In the genomic region with DNA sequence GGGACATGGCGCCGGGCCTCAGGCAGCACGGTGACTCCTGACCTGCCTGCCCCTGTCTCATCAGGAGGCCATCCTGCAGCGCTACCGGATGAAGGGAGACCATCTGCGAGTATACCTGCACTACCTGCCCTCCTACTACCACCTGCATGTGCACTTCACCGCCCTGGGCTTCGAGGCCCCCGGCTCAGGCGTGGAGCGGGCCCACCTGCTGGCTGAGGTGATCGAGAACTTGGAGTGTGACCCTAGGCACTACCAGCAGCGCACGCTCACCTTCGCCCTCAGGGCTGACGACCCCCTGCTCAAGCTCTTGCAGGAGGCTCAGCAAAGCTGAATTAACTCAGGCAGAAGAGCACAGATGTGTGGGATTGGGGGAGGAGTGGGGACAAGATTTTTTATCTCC, we compare ENCODE assay signal across 12 cellular contexts. TPM values are rescaled to one million over a fixed set of nuclear protein-coding genes. Genes with fewer than 3 reads are reported as not detected.
DNase-seq lines count a peak whose midpoint lies in the region; ATAC-seq and TF ChIP-seq lines count a peak whose summit lies in the region.
"Had no signal": no experiment of that assay in that cellular context is flagged by ENCODE, and none has a peak within 500 bp of the region (broad histone marks: within the 10 kb centered on the region; RNA-seq: fewer than 3 reads in every experiment).

No MANE protein-coding gene starts in this region.

- H3K27me3 ChIP-seq in lung (ENCODE audit: control insufficient read depth, insufficient read depth) (no peaks in the 10 kb centered on the region), upper lobe of left lung (no peaks in the 10 kb centered on the region)
- H3K27me3 ChIP-seq: MG63 had no signal

- peak overlapping the region; percentile 29 for H3K27ac ChIP-seq in cingulate gyrus (ENCODE audit: low read depth, low read length)
- peak overlapping the region; percentile 5 to 71 for H3K27ac ChIP-seq in lung (ENCODE audit: low read depth in 1 of 2, low read length in 1 of 2)
- peak overlapping the region; percentile 77 to 86 (median 80) for H3K27ac ChIP-seq in upper lobe of left lung

- peaks cover 34% of the 10 kb centered on the region for H3K4me1 Mint-ChIP-seq in activated CD4-positive, alpha-beta T cell treated with anti-CD3 and anti-CD28 coated beads, Interleukin-2, amount 10 ng/mL, durations not matched to agents 24 days and 14 days
- peaks cover 22% of the 10 kb centered on the region for H3K4me1 Mint-ChIP-seq in activated CD4-positive, alpha-beta T cell treated with anti-CD3 and anti-CD28 coated beads, Interleukin-2, amount 10 ng/mL, durations not matched to agents 7 days and 5 days

- TF ChIP-seq EP300 in upper lobe of left lung (IDR thresholded peaks at IDR 0.05), result no peak

- CTCF ChIA-PET in activated CD4-positive, alpha-beta T cell treated with anti-CD3 and anti-CD28 coated beads, Interleukin-2, amount 10 ng/mL, durations not matched to agents 7 days and 5 days (lab: Charles Lee), result interaction anchor here (0.7 to 1.6 kb wide), 3 partner anchors 9 to 551 kb away, joined by 3 to 4 read pairs (median 3); no protein-coding TSS in a partner anchor

- H3K9me3 Mint-ChIP-seq in activated CD4-positive, alpha-beta T cell treated with anti-CD3 and anti-CD28 coated beads, Interleukin-2, amount 10 ng/mL, durations not matched to agents 24 days and 14 days, result no peaks in the 10 kb centered on the region
- H3K9me3 Mint-ChIP-seq in activated CD4-positive, alpha-beta T cell treated with anti-CD3 and anti-CD28 coated beads, Interleukin-2, amount 10 ng/mL, durations not matched to agents 7 days and 5 days, result no peaks in the 10 kb centered on the region

- WGBS in lung, 2 donors, result 95 to 97% methylated on average over 16 of the region's 16 CpGs
- WGBS in upper lobe of left lung, 2 donors, result 92 to 95% methylated on average over 12 to 16 of the region's 16 CpGs

- no peak for ATAC-seq in lung (ENCODE audit: insufficient read depth, low FRiP score)
- no peak for ATAC-seq in upper lobe of left lung (ENCODE audit: low FRiP score in 2 of 2)
- ATAC-seq in SK-N-SH treated with all-trans-retinoic acid at 6 μM for 48 hours, result no peak
- no peak for ATAC-seq in HG02938 (IDR thresholded peaks at IDR 0.05; ENCODE audit: unreplicated experiment)
- ATAC-seq: Panc1 had no signal

- no peak overlapping the region for H3K4me3 Mint-ChIP-seq in activated CD4-positive, alpha-beta T cell treated with anti-CD3 and anti-CD28 coated beads, Interleukin-2, amount 10 ng/mL, durations not matched to agents 24 days and 14 days
- H3K4me3 Mint-ChIP-seq in activated CD4-positive, alpha-beta T cell treated with anti-CD3 and anti-CD28 coated beads, Interleukin-2, amount 10 ng/mL, durations not matched to agents 7 days and 5 days, result no peak overlapping the region

- H3K4me1 ChIP-seq in lung (ENCODE audit: control insufficient read depth in 2 of 2, insufficient read depth in 2 of 2, low read length in 2 of 2) (peaks cover 8 to 26% of the 10 kb centered on the region in 2 donors), upper lobe of left lung (peaks cover 8 to 23% (median 16%) of the 10 kb centered on the region in 4 donors)

- no peaks in the 10 kb centered on the region for H3K9me3 ChIP-seq in lung (ENCODE audit: control insufficient read depth in 2 of 2, insufficient read depth in 1 of 2, low read length in 1 of 2)
- H3K9me3 ChIP-seq in upper lobe of left lung, result no peaks in the 10 kb centered on the region
- H3K9me3 ChIP-seq: MG63 had no signal

- POLR2A ChIA-PET in activated CD4-positive, alpha-beta T cell treated with anti-CD3 and anti-CD28 coated beads, Interleukin-2, amount 10 ng/mL, durations not matched to agents 7 days and 5 days (lab: Charles Lee), result no interaction called here

- peaks cover 0 to 11% of the 10 kb centered on the region in 2 donors for H3K36me3 ChIP-seq in lung (ENCODE audit: control insufficient read depth in 2 of 2, insufficient read depth in 2 of 2, low read length in 2 of 2)
- H3K36me3 ChIP-seq in upper lobe of left lung, result peaks cover 3 to 56% (median 18%) of the 10 kb centered on the region in 4 donors

- H3K4me3 ChIP-seq in lung (no peak overlapping the region), upper lobe of left lung (no peak overlapping the region)
- H3K4me3 ChIP-seq: MG63 had no signal

- DNase-seq in activated CD4-positive, alpha-beta T cell treated with anti-CD3 and anti-CD28 coated beads, Interleukin-2, amount 10 ng/mL, durations not matched to agents 24 days and 14 days, result no peak
- DNase-seq in activated CD4-positive, alpha-beta T cell treated with anti-CD3 and anti-CD28 coated beads, Interleukin-2, amount 10 ng/mL, durations not matched to agents 7 days and 5 days, result no peak
- DNase-seq in lung (ENCODE audit: low spot score), result no peak
- DNase-seq in upper lobe of left lung, result no peak
- DNase-seq in midbrain (lab: John Stamatoyannopoulos, UW), result no peak
- DNase-seq: ACHN, DMS153, MG63 had no signal

- intact Hi-C loops in activated CD4-positive, alpha-beta T cell treated with anti-CD3 and anti-CD28 coated beads, Interleukin-2, amount 10 ng/mL, durations not matched to agents 24 days and 14 days (cut with micrococcal nuclease), result no loop called here

- H3K27ac Mint-ChIP-seq in activated CD4-positive, alpha-beta T cell treated with anti-CD3 and anti-CD28 coated beads, Interleukin-2, amount 10 ng/mL, durations not matched to agents 24 days and 14 days, result peak overlapping the region; percentile 45
- no peak overlapping the region for H3K27ac Mint-ChIP-seq in activated CD4-positive, alpha-beta T cell treated with anti-CD3 and anti-CD28 coated beads, Interleukin-2, amount 10 ng/mL, durations not matched to agents 7 days and 5 days

- TF ChIP-seq POLR2A in upper lobe of left lung (IDR thresholded peaks at IDR 0.05), result no peak

- peaks cover 30% of the 10 kb centered on the region for H3K36me3 Mint-ChIP-seq in activated CD4-positive, alpha-beta T cell treated with anti-CD3 and anti-CD28 coated beads, Interleukin-2, amount 10 ng/mL, durations not matched to agents 24 days and 14 days (ENCODE audit: low read depth)
- peaks cover 20% of the 10 kb centered on the region for H3K36me3 Mint-ChIP-seq in activated CD4-positive, alpha-beta T cell treated with anti-CD3 and anti-CD28 coated beads, Interleukin-2, amount 10 ng/mL, durations not matched to agents 7 days and 5 days (ENCODE audit: low read depth)

- TF ChIP-seq CTCF in lung (IDR thresholded peaks at IDR 0.05; ENCODE audit: control extremely low read depth, extremely low read depth) (no peak), upper lobe of left lung (IDR thresholded peaks at IDR 0.05) (no peak)

- no peaks in the 10 kb centered on the region for H3K27me3 Mint-ChIP-seq in activated CD4-positive, alpha-beta T cell treated with anti-CD3 and anti-CD28 coated beads, Interleukin-2, amount 10 ng/mL, durations not matched to agents 24 days and 14 days
- H3K27me3 Mint-ChIP-seq in activated CD4-positive, alpha-beta T cell treated with anti-CD3 and anti-CD28 coated beads, Interleukin-2, amount 10 ng/mL, durations not matched to agents 7 days and 5 days, result no peaks in the 10 kb centered on the region

TF ChIP-seq in SK-N-SH treated with all-trans-retinoic acid at 6 μM for 48 hours, 23 proteins besides CTCF, POLR2A, EP300 and RAD21:
- TF ChIP-seq CSDC2 (CRISPR knock-in tag; IDR thresholded peaks at IDR 0.05), result no peak
- TF ChIP-seq, protein P1, sequence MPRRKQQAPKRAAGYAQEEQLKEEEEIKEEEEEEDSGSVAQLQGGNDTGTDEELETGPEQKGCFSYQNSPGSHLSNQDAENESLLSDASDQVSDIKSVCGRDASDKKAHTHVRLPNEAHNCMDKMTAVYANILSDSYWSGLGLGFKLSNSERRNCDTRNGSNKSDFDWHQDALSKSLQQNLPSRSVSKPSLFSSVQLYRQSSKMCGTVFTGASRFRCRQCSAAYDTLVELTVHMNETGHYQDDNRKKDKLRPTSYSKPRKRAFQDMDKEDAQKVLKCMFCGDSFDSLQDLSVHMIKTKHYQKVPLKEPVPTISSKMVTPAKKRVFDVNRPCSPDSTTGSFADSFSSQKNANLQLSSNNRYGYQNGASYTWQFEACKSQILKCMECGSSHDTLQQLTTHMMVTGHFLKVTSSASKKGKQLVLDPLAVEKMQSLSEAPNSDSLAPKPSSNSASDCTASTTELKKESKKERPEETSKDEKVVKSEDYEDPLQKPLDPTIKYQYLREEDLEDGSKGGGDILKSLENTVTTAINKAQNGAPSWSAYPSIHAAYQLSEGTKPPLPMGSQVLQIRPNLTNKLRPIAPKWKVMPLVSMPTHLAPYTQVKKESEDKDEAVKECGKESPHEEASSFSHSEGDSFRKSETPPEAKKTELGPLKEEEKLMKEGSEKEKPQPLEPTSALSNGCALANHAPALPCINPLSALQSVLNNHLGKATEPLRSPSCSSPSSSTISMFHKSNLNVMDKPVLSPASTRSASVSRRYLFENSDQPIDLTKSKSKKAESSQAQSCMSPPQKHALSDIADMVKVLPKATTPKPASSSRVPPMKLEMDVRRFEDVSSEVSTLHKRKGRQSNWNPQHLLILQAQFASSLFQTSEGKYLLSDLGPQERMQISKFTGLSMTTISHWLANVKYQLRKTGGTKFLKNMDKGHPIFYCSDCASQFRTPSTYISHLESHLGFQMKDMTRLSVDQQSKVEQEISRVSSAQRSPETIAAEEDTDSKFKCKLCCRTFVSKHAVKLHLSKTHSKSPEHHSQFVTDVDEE (CRISPR knock-in tag; IDR thresholded peaks at IDR 0.05), result no peak
- no peak for TF ChIP-seq TOX (CRISPR knock-in tag; IDR thresholded peaks at IDR 0.05; ENCODE audit: borderline replicate concordance)
- no peak for TF ChIP-seq TCF4 (CRISPR knock-in tag; IDR thresholded peaks at IDR 0.05; ENCODE audit: borderline replicate concordance)
- no peak for TF ChIP-seq ESRRG (CRISPR knock-in tag; IDR thresholded peaks at IDR 0.05)
- TF ChIP-seq GLIS3 (CRISPR knock-in tag; IDR thresholded peaks at IDR 0.05), result no peak
- TF ChIP-seq ZNF70 (CRISPR knock-in tag; IDR thresholded peaks at IDR 0.05), result no peak
- TF ChIP-seq ZNF8 (CRISPR knock-in tag; IDR thresholded peaks at IDR 0.05), result no peak

RNA-seq across cellular contexts. Expression of a gene that starts 10.2 kb away (rescaled TPM):
- 12.3 and 13.3 TPM in 2 replicates for total RNA-seq in activated CD4-positive, alpha-beta T cell treated with anti-CD3 and anti-CD28 coated beads, Interleukin-2, amount 10 ng/mL, durations not matched to agents 24 days and 14 days
- 1 to 10 TPM; 7.5 to 7.6 TPM for total RNA-seq in activated CD4-positive, alpha-beta T cell treated with anti-CD3 and anti-CD28 coated beads, Interleukin-2, amount 10 ng/mL, durations not matched to agents 7 days and 5 days
- total RNA-seq in lung (10 to 100 TPM; 31.5 to 31.9 TPM), upper lobe of left lung (10 to 100 TPM; 20.6 to 47.9 (median 34.0) TPM)
- polyA plus RNA-seq in lung, result 10 to 100 TPM; 23.6 to 38.3 TPM

RNA-seq across cellular contexts. Expression of a gene that starts 41.4 kb away (rescaled TPM):
- total RNA-seq in activated CD4-positive, alpha-beta T cell treated with anti-CD3 and anti-CD28 coated beads, Interleukin-2, amount 10 ng/mL, durations not matched to agents 24 days and 14 days, result 36.0 and 40.2 TPM in 2 replicates
- total RNA-seq in activated CD4-positive, alpha-beta T cell treated with anti-CD3 and anti-CD28 coated beads, Interleukin-2, amount 10 ng/mL, durations not matched to agents 7 days and 5 days, result 10 to 100 TPM; 33.1 to 33.5 TPM
- total RNA-seq in lung (10 to 100 TPM; 10.7 to 20.4 TPM), upper lobe of left lung (10 to 100 TPM in 5 of 6 donors, 1 to 10 TPM in 1; 6.3 to 21.4 (median 14.1) TPM)
- polyA plus RNA-seq in lung, result 10 to 100 TPM; 20.4 to 26.3 TPM

Comparison
In these comparisons a context has a peak if more than half of its experiments do, and no peak if none do; other contexts are left out.
1. H3K27ac ChIP-seq: peak in every context shown above with its lines; median percentile 80 in upper lobe of left lung; 38 in lung; 29 in cingulate gyrus.